ENCODE assay signal across 8 cellular contexts in the genomic region with DNA sequence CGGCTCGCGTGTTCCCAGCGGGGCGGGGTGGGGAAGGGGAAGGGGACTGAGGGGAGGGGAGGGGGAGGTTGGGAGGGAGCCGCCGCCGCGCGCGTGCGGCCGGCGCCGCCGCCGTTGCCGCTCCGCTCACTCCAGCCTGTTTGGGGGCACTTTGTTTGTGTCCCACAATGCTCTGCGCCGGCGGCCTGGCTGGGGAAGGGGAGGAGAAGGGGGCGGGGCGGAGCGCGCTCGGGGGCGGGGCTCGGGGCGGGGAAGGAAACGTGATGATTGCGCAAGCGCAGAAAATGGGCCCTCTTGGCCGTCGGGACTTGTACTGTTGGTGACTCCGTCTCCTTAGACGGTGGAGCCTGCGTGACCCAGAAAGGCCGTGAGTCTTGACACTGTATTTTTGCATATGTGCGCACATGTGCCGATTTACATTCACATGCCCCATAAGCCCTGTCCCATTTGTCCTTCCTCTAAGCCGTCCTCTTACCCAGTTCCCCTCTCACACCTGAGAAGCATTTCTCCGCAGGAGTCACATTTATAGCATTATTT. TPM values are rescaled to one million over a fixed set of nuclear protein-coding genes. Genes with fewer than 3 reads are reported as not detected.
A peak's percentile ranks its signal among the peaks of the same experiment; 100 is the strongest.
DNase-seq lines count a peak whose midpoint lies in the region; ATAC-seq and TF ChIP-seq lines count a peak whose summit lies in the region.

A gene with protein sequence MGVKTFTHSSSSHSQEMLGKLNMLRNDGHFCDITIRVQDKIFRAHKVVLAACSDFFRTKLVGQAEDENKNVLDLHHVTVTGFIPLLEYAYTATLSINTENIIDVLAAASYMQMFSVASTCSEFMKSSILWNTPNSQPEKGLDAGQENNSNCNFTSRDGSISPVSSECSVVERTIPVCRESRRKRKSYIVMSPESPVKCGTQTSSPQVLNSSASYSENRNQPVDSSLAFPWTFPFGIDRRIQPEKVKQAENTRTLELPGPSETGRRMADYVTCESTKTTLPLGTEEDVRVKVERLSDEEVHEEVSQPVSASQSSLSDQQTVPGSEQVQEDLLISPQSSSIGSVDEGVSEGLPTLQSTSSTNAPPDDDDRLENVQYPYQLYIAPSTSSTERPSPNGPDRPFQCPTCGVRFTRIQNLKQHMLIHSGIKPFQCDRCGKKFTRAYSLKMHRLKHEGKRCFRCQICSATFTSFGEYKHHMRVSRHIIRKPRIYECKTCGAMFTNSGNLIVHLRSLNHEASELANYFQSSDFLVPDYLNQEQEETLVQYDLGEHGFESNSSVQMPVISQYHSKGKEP (minus strand): TSS at position 169 of the 537 bp plus-strand sequence. CDS start 53,044 bp downstream, outside the sequence.

- H3K4me1 ChIP-seq in hepatocyte (ENCODE audit: insufficient read depth) = peaks cover 22% of the 10 kb centered on the region

- H3K79me2 ChIP-seq in hepatocyte = peaks cover 42% of the 10 kb centered on the region

- in situ Hi-C loops in astrocyte of the cerebellum (cut with HindIII; ENCODE audit: low sequenced_read_pairs) = no loop called here
- in situ Hi-C loops in KBM-7 (cut with MboI; ENCODE audit: low pct_unique_long_range_greater_than_20kb, low sequenced_read_pairs) = no loop called here

- ATAC-seq in GM18498 (IDR thresholded peaks at IDR 0.05; ENCODE audit: unreplicated experiment) (peak; percentile 71), HG02884 (IDR thresholded peaks at IDR 0.05; ENCODE audit: unreplicated experiment) (peak; percentile 58)

- no peaks in the 10 kb centered on the region for H3K9me2 ChIP-seq in hepatocyte (replicated peaks; ENCODE audit: insufficient read depth)

- DNase-seq in NCI-H1930 (lab: John Stamatoyannopoulos, UW) (peak; percentile 73 to 81), T-helper 22 cell (ENCODE audit: low read depth) (peak; percentile 86), astrocyte of the cerebellum (ENCODE audit: low read depth) (peak; percentile 73), hepatocyte (ENCODE audit: low spot score) (peak; percentile 96), retina (peak; percentile 83), KBM-7 (no peak)

- H3K9me3 ChIP-seq in hepatocyte (ENCODE audit: low read depth) = no peaks in the 10 kb centered on the region

- peak within 1 kb of the TSS; percentile 91 for H3K4me2 ChIP-seq in hepatocyte

- TF ChIP-seq CTCF in astrocyte of the cerebellum (IDR thresholded peaks at IDR 0.05; ENCODE audit: low read depth, low read length, missing control alignments) (no peak), hepatocyte (IDR thresholded peaks at IDR 0.05; ENCODE audit: poor library complexity) (no peak)

- H3K36me3 ChIP-seq in hepatocyte (replicated peaks; ENCODE audit: insufficient read depth, low read depth) = no peaks in the 10 kb centered on the region

- H3K27me3 ChIP-seq in hepatocyte = no peaks in the 10 kb centered on the region

- 7% methylated on average over 15 of the region's 43 CpGs for WGBS in hepatocyte (ENCODE audit: low lambda C conversion rate, missing lambda C conversion rate)

- peak within 1 kb of the TSS; percentile 88 for H2AFZ ChIP-seq in hepatocyte

- peak within 1 kb of the TSS; percentile 72 for H3K4me3 ChIP-seq in astrocyte of the cerebellum (ENCODE audit: low read depth, low read length)
- H3K4me3 ChIP-seq in hepatocyte = peak within 1 kb of the TSS; percentile 81

- H4K20me1 ChIP-seq in hepatocyte (ENCODE audit: insufficient read depth, poor library complexity, severe bottlenecking) = peaks cover 37% of the 10 kb centered on the region

- H3K27ac ChIP-seq in hepatocyte = peak within 1 kb of the TSS; percentile 98

RNA-seq across cellular contexts. Expression of the gene that starts here (rescaled TPM):
- 43.0 and 53.8 TPM in 2 replicates for total RNA-seq in hepatocyte
- 7.3 and 7.8 TPM in 2 replicates for polyA plus RNA-seq in hepatocyte
